Comparison of ENCODE assay signal across 17 cellular contexts in the genomic region with DNA sequence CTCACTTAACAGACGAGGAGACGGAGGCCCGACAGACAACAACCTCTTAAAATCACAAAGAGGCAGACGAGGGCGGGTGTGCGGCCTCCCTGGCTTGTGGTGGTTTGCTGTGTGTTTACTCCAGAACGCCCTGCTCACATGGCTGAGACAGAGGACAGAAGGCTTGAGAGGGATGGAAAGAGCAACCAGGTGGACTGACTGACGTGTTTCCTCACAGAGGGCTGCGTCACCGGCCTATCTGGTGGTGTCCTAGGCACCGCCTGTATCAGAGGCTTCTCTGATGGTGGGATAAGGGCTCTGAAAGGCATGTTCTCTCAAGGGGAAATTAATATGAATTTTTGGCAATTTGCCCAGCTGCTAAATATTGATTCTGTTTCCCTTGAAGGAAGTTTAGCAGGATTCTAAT. TPM values are rescaled to one million over a fixed set of nuclear protein-coding genes. Genes with fewer than 3 reads are reported as not detected.
DNase-seq lines count a peak whose midpoint lies in the region; ATAC-seq and TF ChIP-seq lines count a peak whose summit lies in the region.
"Had no signal": no experiment of that assay in that cellular context is flagged by ENCODE, and none has a peak within 500 bp of the region (broad histone marks: within the 10 kb centered on the region; RNA-seq: fewer than 3 reads in every experiment).

No MANE protein-coding gene starts in this region.

- intact Hi-C loops in mammary epithelial cell (cut with micrococcal nuclease): loop anchor here (2.0 kb wide), 1 partner anchor 46 kb away; the partner anchor contains the start of gene RALBP1
- intact Hi-C loops in sigmoid colon (cut with DNase I): no loop called here
- intact Hi-C loops in ovary (cut with DNase I): no loop called here

- H3K4me3 ChIP-seq in LNCaP clone FGC (ENCODE audit: low read depth, low read length): no peak overlapping the region
- no peak overlapping the region for H3K4me3 ChIP-seq in mammary epithelial cell (replicated peaks in 1 of 3; ENCODE audit: insufficient read depth in 1 of 3, low read depth in 2 of 3, low read length in 3 of 3)
- H3K4me3 ChIP-seq in sigmoid colon: no peak overlapping the region
- no peak overlapping the region for H3K4me3 ChIP-seq in ovary
- H3K4me3 ChIP-seq: Peyer's patch had no signal

- in situ Hi-C loops in mammary epithelial cell (cut with MboI; ENCODE audit: low sequenced_read_pairs in 2 of 2): no loop called here

- H3K9ac ChIP-seq in mammary epithelial cell (ENCODE audit: insufficient read depth, low read length): no peak overlapping the region

- DNase-seq in DMS153 (lab: John Stamatoyannopoulos, UW) (peak; percentile 29), DMS153 treated with DMSO at 0.1 percent for 48 hours (lab: John Stamatoyannopoulos, UW; ENCODE audit: unreplicated experiment) (no peak), LNCaP clone FGC (ENCODE audit: low read depth) (peak; percentile 67), mammary epithelial cell (no peak), sigmoid colon (peak; percentile 50), ovary (no peak), NCI-H187 (lab: John Stamatoyannopoulos, UW) (no peak)
- DNase-seq: aorta; foreskin melanocyte; naive B cell; NCI-H526 treated with DMSO at 0.1 percent for 48 hours; Peyer's patch; small intestine; stimulated activated CD4-positive, alpha-beta T cell treated with anti-CD3 and anti-CD28 coated beads, Interleukin-4, amount 100 ng/mL, for 4 hours; T-cell had no signal

- no peaks in the 10 kb centered on the region for H3K27me3 ChIP-seq in mammary epithelial cell (ENCODE audit: insufficient read depth, low read length)
- no peaks in the 10 kb centered on the region for H3K27me3 ChIP-seq in sigmoid colon
- no peaks in the 10 kb centered on the region for H3K27me3 ChIP-seq in ovary
- H3K27me3 ChIP-seq: Peyer's patch had no signal

- peak overlapping the region; percentile 58 for H3K4me2 ChIP-seq in mammary epithelial cell (ENCODE audit: insufficient read depth, low read depth, low read length)

- no peak for TF ChIP-seq CTCF in LNCaP clone FGC (IDR thresholded peaks at IDR 0.05; ENCODE audit: control insufficient read depth, extremely low read depth, insufficient read depth)
- TF ChIP-seq CTCF in mammary epithelial cell (conservative IDR thresholded peaks at IDR 0.05 in 1 of 2, IDR thresholded peaks at IDR 0.05 in 1 of 2; ENCODE audit: extremely low read depth in 1 of 2, insufficient read depth in 1 of 2, low read depth in 1 of 2, low read length in 2 of 2): no peak
- TF ChIP-seq CTCF in sigmoid colon (IDR thresholded peaks at IDR 0.05): no peak
- TF ChIP-seq CTCF in ovary (IDR thresholded peaks at IDR 0.05): no peak

- H2AFZ ChIP-seq in mammary epithelial cell (ENCODE audit: low read depth, low read length): peak overlapping the region; percentile 75

- H4K20me1 ChIP-seq in mammary epithelial cell (ENCODE audit: insufficient read depth, low read length): no peaks in the 10 kb centered on the region

- peaks cover 24% of the 10 kb centered on the region for H3K4me1 ChIP-seq in mammary epithelial cell (ENCODE audit: insufficient read depth, low read length)
- peaks cover 0 to 17% (median 2%) of the 10 kb centered on the region in 4 donors for H3K4me1 ChIP-seq in sigmoid colon
- H3K4me1 ChIP-seq in ovary (ENCODE audit: insufficient read depth): no peaks in the 10 kb centered on the region
- H3K4me1 ChIP-seq: Peyer's patch had no signal

- 97% methylated on average over 11 of the region's 11 CpGs for WGBS in mammary epithelial cell (ENCODE audit: low coverage, missing lambda C conversion rate)
- WGBS in sigmoid colon, 2 donors: 88 to 90% methylated on average over 11 of the region's 11 CpGs
- WGBS in ovary, 3 donors: 93 to 95% (median 95%) methylated on average over 11 of the region's 11 CpGs

- dilution Hi-C loops in mammary epithelial cell (cut with HindIII; ENCODE audit: low sequenced_read_pairs): loop anchor here (5.0 kb wide), 1 partner anchor 49 kb away; the partner anchor contains the start of gene RALBP1

- H3K27ac ChIP-seq in mammary epithelial cell (ENCODE audit: insufficient read depth, low read depth, low read length) (peak overlapping the region; percentile 83), sigmoid colon (peak overlapping the region in 2 of 4 donors; percentile 33 to 69), ovary (no peak overlapping the region)
- H3K27ac ChIP-seq: Peyer's patch had no signal

- CTCF ChIA-PET in mammary epithelial cell (lab: Charles Lee; ENCODE audit: low non-redundant PET): no interaction called here

- H3K36me3 ChIP-seq in mammary epithelial cell (ENCODE audit: insufficient read depth, low read length) (no peaks in the 10 kb centered on the region), sigmoid colon (no peaks in the 10 kb centered on the region), ovary (no peaks in the 10 kb centered on the region)
- H3K36me3 ChIP-seq: Peyer's patch had no signal

- TF ChIP-seq EP300 in sigmoid colon (IDR thresholded peaks at IDR 0.05) (no peak), ovary (IDR thresholded peaks at IDR 0.05) (no peak)

- BruUV-seq in mammary epithelial cell (replicated peaks; lab: Mats Ljungman, UMichigan): TSS peak; percentile 65

- H3K9me3 ChIP-seq in mammary epithelial cell (replicated peaks; ENCODE audit: insufficient read depth, low read length) (peaks cover 14% of the 10 kb centered on the region), sigmoid colon (no peaks in the 10 kb centered on the region), ovary (no peaks in the 10 kb centered on the region)
- H3K9me3 ChIP-seq: Peyer's patch had no signal

- H3K79me2 ChIP-seq in mammary epithelial cell (ENCODE audit: insufficient read depth, low read length): no peaks in the 10 kb centered on the region

- TF ChIP-seq POLR2A in sigmoid colon (IDR thresholded peaks at IDR 0.05) (no peak), ovary (IDR thresholded peaks at IDR 0.05) (no peak)

- no peak for ATAC-seq in GM18909 (IDR thresholded peaks at IDR 0.05; ENCODE audit: poor library complexity, unreplicated experiment)
- ATAC-seq: activated CD4-positive, CD25-positive, alpha-beta regulatory T cell treated with anti-CD3 and anti-CD28 coated beads, Interleukin-2, amount 50 U/mL, for 24 hours; T-cell had no signal

RNA-seq across cellular contexts. Expression of gene RALBP1, which starts 47.0 kb away (rescaled TPM):
- total RNA-seq in mammary epithelial cell (10 to 100 TPM; 59.1 to 72.2 TPM), sigmoid colon (10 to 100 TPM; 68.1 to 89.7 (median 86.6) TPM), ovary (10 to 100 TPM; 24.7 to 55.8 (median 42.1) TPM)
- polyA plus RNA-seq in mammary epithelial cell (51.2 TPM), sigmoid colon (10 to 100 TPM; 42.3 to 49.5 (median 45.0) TPM), ovary (10 to 100 TPM; 31.7 to 66.3 TPM)
- 41.0 TPM for polyA minus RNA-seq in mammary epithelial cell

Comparison
In these comparisons a context has a peak if more than half of its experiments do, and no peak if none do; other contexts are left out.
1. DNase-seq: peak in DMS153 (single experiment), LNCaP clone FGC (single experiment) and sigmoid colon (single experiment); none in DMS153 treated with DMSO at 0.1 percent for 48 hours (single experiment), mammary epithelial cell (single experiment), ovary (0 of 5) and NCI-H187 (0 of 2).